1 cellular context compared by ENCODE assay signal in the genomic region with DNA sequence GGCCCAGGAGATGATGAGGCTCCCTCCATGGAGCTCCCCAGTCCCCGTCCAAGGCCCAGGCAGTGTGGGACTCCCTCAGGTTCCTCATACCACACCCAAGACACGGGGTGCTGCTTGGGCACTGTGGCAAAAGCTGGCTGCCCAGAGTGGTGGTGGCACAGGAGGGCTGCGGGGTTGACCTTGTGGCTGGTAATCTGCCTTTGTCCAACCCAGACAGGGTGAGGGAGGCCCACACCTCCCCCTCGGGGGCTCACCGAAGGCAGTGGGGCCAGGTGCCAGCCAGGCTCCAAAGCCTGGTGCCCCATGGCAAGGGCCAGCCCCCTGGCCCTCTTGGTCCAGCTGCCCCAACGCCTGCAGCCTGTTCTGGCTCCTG.
TF ChIP-seq lines count a peak whose summit lies in the region.

No MANE protein-coding gene starts in this region.

TF ChIP-seq in SK-N-SH, 30 proteins besides CTCF, POLR2A, EP300 and RAD21:
- TF ChIP-seq, protein P1, sequence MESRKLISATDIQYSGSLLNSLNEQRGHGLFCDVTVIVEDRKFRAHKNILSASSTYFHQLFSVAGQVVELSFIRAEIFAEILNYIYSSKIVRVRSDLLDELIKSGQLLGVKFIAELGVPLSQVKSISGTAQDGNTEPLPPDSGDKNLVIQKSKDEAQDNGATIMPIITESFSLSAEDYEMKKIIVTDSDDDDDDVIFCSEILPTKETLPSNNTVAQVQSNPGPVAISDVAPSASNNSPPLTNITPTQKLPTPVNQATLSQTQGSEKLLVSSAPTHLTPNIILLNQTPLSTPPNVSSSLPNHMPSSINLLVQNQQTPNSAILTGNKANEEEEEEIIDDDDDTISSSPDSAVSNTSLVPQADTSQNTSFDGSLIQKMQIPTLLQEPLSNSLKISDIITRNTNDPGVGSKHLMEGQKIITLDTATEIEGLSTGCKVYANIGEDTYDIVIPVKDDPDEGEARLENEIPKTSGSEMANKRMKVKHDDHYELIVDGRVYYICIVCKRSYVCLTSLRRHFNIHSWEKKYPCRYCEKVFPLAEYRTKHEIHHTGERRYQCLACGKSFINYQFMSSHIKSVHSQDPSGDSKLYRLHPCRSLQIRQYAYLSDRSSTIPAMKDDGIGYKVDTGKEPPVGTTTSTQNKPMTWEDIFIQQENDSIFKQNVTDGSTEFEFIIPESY (IDR thresholded peaks at IDR 0.05; ENCODE audit: borderline replicate concordance, low read depth), result no peak
